21 cellular contexts compared by ENCODE assay signal in genomic region chr17:82092094-82092586, GRCh38. TPM values are rescaled to one million over a fixed set of nuclear protein-coding genes. Genes with fewer than 3 reads are reported as not detected.
DNase-seq lines count a peak whose midpoint lies in the region; ATAC-seq, FAIRE-seq and TF ChIP-seq lines count a peak whose summit lies in the region.
"Had no signal": no experiment of that assay in that cellular context is flagged by ENCODE, and none has a peak within 500 bp of the region (broad histone marks: within the 10 kb centered on the region; RNA-seq: fewer than 3 reads in every experiment).

No MANE protein-coding gene starts in this region.

- H3K36me3 Mint-ChIP-seq in immature natural killer cell: no peaks in the 10 kb centered on the region
- peaks cover 34 to 45% of the 10 kb centered on the region in 2 donors for H3K36me3 Mint-ChIP-seq in stimulated activated naive B cell treated with anti-CD40 and anti-IgM and Interleukin-4, amounts not matched to agents 10 μg/mL and 1 μg/mL and 100 μg/mL, for 72 hours

- TF ChIP-seq CTCF in 22Rv1 (IDR thresholded peaks at IDR 0.05): no peak
- TF ChIP-seq CTCF in VCaP (conservative IDR thresholded peaks at IDR 0.05): no peak
- TF ChIP-seq CTCF in kidney (IDR thresholded peaks at IDR 0.05; ENCODE audit: borderline replicate concordance, extremely low read depth, insufficient read depth): no peak

- H3K9me3 ChIP-seq in kidney (ENCODE audit: control insufficient read depth in 1 of 2, low read length in 2 of 2): no peaks in the 10 kb centered on the region
- H3K9me3 ChIP-seq: BLaER1 treated with 17β-estradiol and CSF1 and Interleukin-3, amounts not matched to agents 10 nM and 100 nM; HAP-1 had no signal

- peak; percentile 62 for DNase-seq in activated effector memory CD4-positive, alpha-beta T cell treated with anti-CD3 and anti-CD28 coated beads, Interleukin-2, amount 50 U/mL, for 16 hours
- no peak for DNase-seq in activated effector memory CD4-positive, alpha-beta T cell treated with Interleukin-2 at 50 U/mL for 16 hours
- DNase-seq in kidney: peak; percentile 71
- DNase-seq in immature natural killer cell: no peak
- no peak for DNase-seq in stimulated activated naive B cell treated with anti-CD40 and anti-IgM and Interleukin-4, amounts not matched to agents 10 μg/mL and 1 μg/mL and 100 μg/mL, for 72 hours
- no peak for DNase-seq in COLO668 (lab: John Stamatoyannopoulos, UW; ENCODE audit: unreplicated experiment)
- DNase-seq: DMS153; IMR-90; NCI-H1105 treated with DMSO at 0.1 percent for 48 hours; NCI-H2029 treated with DMSO at 0.1 percent for 48 hours; NCI-H226; NCI-H510A treated with DMSO at 0.1 percent for 48 hours; NCI-H748 treated with DMSO at 0.1 percent for 48 hours; NK-92 treated with Interleukin-12 subunit alpha and Interleukin-12 subunit beta, amount 100 ng/mL, for 24 hours had no signal

- no peak for ATAC-seq in stimulated activated naive B cell treated with anti-CD40 and anti-IgM and Interleukin-4, amounts not matched to agents 10 μg/mL and 1 μg/mL and 100 μg/mL, for 72 hours (replicated peaks)

- no peak overlapping the region for H3K4me3 Mint-ChIP-seq in immature natural killer cell
- H3K4me3 Mint-ChIP-seq in stimulated activated naive B cell treated with anti-CD40 and anti-IgM and Interleukin-4, amounts not matched to agents 10 μg/mL and 1 μg/mL and 100 μg/mL, for 72 hours: no peak overlapping the region
- H3K4me3 Mint-ChIP-seq: CD4-positive, alpha-beta memory T cell had no signal

- no peaks in the 10 kb centered on the region for H3K9me3 Mint-ChIP-seq in immature natural killer cell
- H3K9me3 Mint-ChIP-seq in stimulated activated naive B cell treated with anti-CD40 and anti-IgM and Interleukin-4, amounts not matched to agents 10 μg/mL and 1 μg/mL and 100 μg/mL, for 72 hours: no peaks in the 10 kb centered on the region
- H3K9me3 Mint-ChIP-seq: CD4-positive, alpha-beta memory T cell had no signal

- intact Hi-C loops in kidney (cut with DNase I): no loop called here

- peaks cover 5 to 8% of the 10 kb centered on the region in 2 donors for H3K4me1 ChIP-seq in kidney (ENCODE audit: control insufficient read depth in 1 of 2, insufficient read depth in 1 of 2, low read depth in 1 of 2, low read length in 2 of 2)

- no peak overlapping the region for H3K9ac ChIP-seq in kidney (ENCODE audit: low read length in 2 of 2)

- H3K36me3 ChIP-seq in kidney (ENCODE audit: control insufficient read depth in 1 of 2, insufficient read depth in 2 of 2, low read length in 2 of 2): peaks cover 4 to 14% of the 10 kb centered on the region in 2 donors

- H3K4me3 ChIP-seq in kidney (ENCODE audit: low read length in 2 of 2): no peak overlapping the region
- H3K4me3 ChIP-seq: BLaER1 treated with 17β-estradiol and CSF1 and Interleukin-3, amounts not matched to agents 10 nM and 100 nM; HAP-1 had no signal

- FAIRE-seq in kidney (lab: Jason Lieb, UNC): no peak
- FAIRE-seq: G401.6, HTR-8/SVneo had no signal

- H3K27ac ChIP-seq in 22Rv1 (peak overlapping the region; percentile 20; the same call in 1 of the 2 replicates), VCaP (peak overlapping the region; percentile 99; the same call in 1 of the 2 replicates), kidney (ENCODE audit: low read depth in 2 of 2, low read length in 2 of 2) (no peak overlapping the region)
- H3K27ac ChIP-seq: BLaER1 treated with 17β-estradiol and CSF1 and Interleukin-3, amounts not matched to agents 10 nM and 100 nM had no signal

- peaks cover 0 to 4% of the 10 kb centered on the region in 2 donors for H3K4me1 Mint-ChIP-seq in immature natural killer cell
- peaks cover 6 to 18% of the 10 kb centered on the region in 2 donors for H3K4me1 Mint-ChIP-seq in stimulated activated naive B cell treated with anti-CD40 and anti-IgM and Interleukin-4, amounts not matched to agents 10 μg/mL and 1 μg/mL and 100 μg/mL, for 72 hours

- no peak overlapping the region for H3K27ac Mint-ChIP-seq in immature natural killer cell
- H3K27ac Mint-ChIP-seq in stimulated activated naive B cell treated with anti-CD40 and anti-IgM and Interleukin-4, amounts not matched to agents 10 μg/mL and 1 μg/mL and 100 μg/mL, for 72 hours: no peak overlapping the region

- H3K27me3 Mint-ChIP-seq in immature natural killer cell (ENCODE audit: low read depth in 3 of 3): peaks cover 0 to 3% (median 0%) of the 10 kb centered on the region in 3 donors
- H3K27me3 Mint-ChIP-seq in stimulated activated naive B cell treated with anti-CD40 and anti-IgM and Interleukin-4, amounts not matched to agents 10 μg/mL and 1 μg/mL and 100 μg/mL, for 72 hours: no peaks in the 10 kb centered on the region
- H3K27me3 Mint-ChIP-seq: CD4-positive, alpha-beta memory T cell had no signal

RNA-seq across cellular contexts. Expression of gene FASN, which starts 5.9 kb away (rescaled TPM):
- 43.3 TPM for total RNA-seq in kidney
- polyA plus RNA-seq in kidney (ENCODE audit: insufficient read depth, low read depth, low replicate concordance) (13.6 TPM), immature natural killer cell (1 to 10 TPM in 1 of 3 donors, under 1 TPM in 2; 0.10 to 2.7 (median 0.23) TPM)

RNA-seq across cellular contexts. Expression of gene DUS1L, which starts 26.5 kb away (rescaled TPM):
- total RNA-seq in kidney: 84.8 TPM
- 102 TPM for polyA plus RNA-seq in kidney (ENCODE audit: insufficient read depth, low read depth, low replicate concordance)
- polyA plus RNA-seq in immature natural killer cell: 10 to 100 TPM; 61.7 to 85.3 (median 82.5) TPM

RNA-seq across cellular contexts. Expression of gene GPS1, which starts 40.4 kb away (rescaled TPM):
- 99.3 TPM for total RNA-seq in kidney
- 149 TPM for polyA plus RNA-seq in kidney (ENCODE audit: insufficient read depth, low read depth, low replicate concordance)
- 100 to 1,000 TPM; 174 to 212 (median 183) TPM for polyA plus RNA-seq in immature natural killer cell

RNA-seq across cellular contexts. Expression of gene RFNG, which starts 40.5 kb away (rescaled TPM):
- 29.8 TPM for total RNA-seq in kidney
- polyA plus RNA-seq in kidney (ENCODE audit: insufficient read depth, low read depth, low replicate concordance) (47.3 TPM), immature natural killer cell (1 to 10 TPM; 2.2 to 3.7 (median 3.2) TPM)

RNA-seq across cellular contexts. Expression of gene DCXR, which starts 54.6 kb away (rescaled TPM):
- 102 TPM for total RNA-seq in kidney
- polyA plus RNA-seq in kidney (ENCODE audit: insufficient read depth, low read depth, low replicate concordance) (551 TPM), immature natural killer cell (100 to 1,000 TPM; 144 to 242 (median 165) TPM)

Comparison
In these comparisons a context has a peak if more than half of its experiments do, and no peak if none do; other contexts are left out.
1. DNase-seq: peak in activated effector memory CD4-positive, alpha-beta T cell treated with anti-CD3 and anti-CD28 coated beads, Interleukin-2, amount 50 U/mL, for 16 hours (single experiment) and kidney (single experiment); none in activated effector memory CD4-positive, alpha-beta T cell treated with Interleukin-2 at 50 U/mL for 16 hours (single experiment), immature natural killer cell (0 of 3), stimulated activated naive B cell treated with anti-CD40 and anti-IgM and Interleukin-4, amounts not matched to agents 10 μg/mL and 1 μg/mL and 100 μg/mL, for 72 hours (single experiment) and COLO668 (single experiment).
2. H3K27ac ChIP-seq: peak in 22Rv1 (single experiment) and VCaP (single experiment); none in kidney (0 of 2).